ENCODE assay signal across 8 cellular contexts in genomic region chr12:30695327-30696102, GRCh38. TPM values are rescaled to one million over a fixed set of nuclear protein-coding genes. Genes with fewer than 3 reads are reported as not detected.
DNase-seq lines count a peak whose midpoint lies in the region; ATAC-seq and TF ChIP-seq lines count a peak whose summit lies in the region.

TSS of gene IPO8 (minus strand) at chr12:30695869. CDS start at chr12:30695647, 222 bp downstream.

- H3K27ac ChIP-seq in OCI-LY1 (ENCODE audit: low read depth, low read length, poor library complexity, severe bottlenecking), result peak within 1 kb of the TSS; percentile 15

- H3K27me3 Mint-ChIP-seq in endothelial cell (ENCODE audit: unreplicated experiment), result peaks cover 7% of the 10 kb centered on the region

- H3K4me1 Mint-ChIP-seq in endothelial cell (ENCODE audit: unreplicated experiment), result peaks cover 23% of the 10 kb centered on the region

- peak within 1 kb of the TSS; percentile 79 for H3K4me3 ChIP-seq in OCI-LY1 (ENCODE audit: low read depth, low read length, poor library complexity, severe bottlenecking)

- H3F3A ChIP-seq in OCI-LY1 (ENCODE audit: insufficient read depth, low read length), result no peaks in the 10 kb centered on the region

- TF ChIP-seq CTCF in OCI-LY1 (IDR thresholded peaks at IDR 0.05; ENCODE audit: low read length), result peak; percentile 42; the same call in 1 of the 2 replicates
- TF ChIP-seq CTCF in endothelial cell (IDR thresholded peaks at IDR 0.05; ENCODE audit: unreplicated experiment), result peak; percentile 40

- H3K4me2 ChIP-seq in OCI-LY1 (ENCODE audit: low read length), result peak within 1 kb of the TSS; percentile 71

- H3K9me2 ChIP-seq in OCI-LY1 (ENCODE audit: low read depth, low read length), result no peaks in the 10 kb centered on the region

- H3K36me3 ChIP-seq in OCI-LY1 (ENCODE audit: insufficient read depth, low read length), result no peaks in the 10 kb centered on the region; the same call in 1 of the 2 replicates

- no peaks in the 10 kb centered on the region for H3K9me3 ChIP-seq in OCI-LY1 (ENCODE audit: low read length)

- no peaks in the 10 kb centered on the region for H3K9me3 Mint-ChIP-seq in endothelial cell (ENCODE audit: unreplicated experiment)

- peaks cover 20% of the 10 kb centered on the region for H3K4me1 ChIP-seq in OCI-LY1 (ENCODE audit: insufficient read depth, low read length, severe bottlenecking)

- H3K4me3 Mint-ChIP-seq in endothelial cell (ENCODE audit: unreplicated experiment), result peak within 1 kb of the TSS; percentile 98

- H3K27me3 ChIP-seq in OCI-LY1 (ENCODE audit: insufficient read depth, low read length), result no peaks in the 10 kb centered on the region

- no peaks in the 10 kb centered on the region for H4K20me1 ChIP-seq in OCI-LY1 (ENCODE audit: insufficient read depth, low read length)

- H3K79me2 ChIP-seq in OCI-LY1 (ENCODE audit: insufficient read depth, low read length), result peaks cover 19% of the 10 kb centered on the region

- no peaks in the 10 kb centered on the region for H3K36me3 Mint-ChIP-seq in endothelial cell (ENCODE audit: low read depth, unreplicated experiment)

- H3K9ac ChIP-seq in OCI-LY1 (ENCODE audit: low read length), result peak within 1 kb of the TSS; percentile 76

- peak; percentile 79 for DNase-seq in DMS 273 treated with DMSO at 0.1 percent for 48 hours (lab: John Stamatoyannopoulos, UW)
- DNase-seq in HuH-7 (ENCODE audit: low spot score), result peak; percentile 88
- DNase-seq in activated CD8-positive, alpha-beta memory T cell treated with anti-CD3 and anti-CD28 coated beads, Interleukin-2, amount 50 U/mL, for 48 hours, result peak; percentile 88
- DNase-seq in endothelial cell (ENCODE audit: low spot score), result peak; percentile 85
- peak; percentile 92 for DNase-seq in midbrain (lab: John Stamatoyannopoulos, UW)
- DNase-seq in stimulated activated CD8-positive, alpha-beta memory T cell treated with anti-CD3 and anti-CD28 coated beads, Interleukin-2, amount 100 ng/mL, for 48 hours (ENCODE audit: low read depth in 2 of 2), result peak; percentile 74 to 80

- peak within 1 kb of the TSS; percentile 76 for H2AFZ ChIP-seq in OCI-LY1 (ENCODE audit: low read length)

- peak within 1 kb of the TSS; percentile 81 for H3K27ac Mint-ChIP-seq in endothelial cell (ENCODE audit: unreplicated experiment)

- peak; percentile 73 for ATAC-seq in GM21515 (IDR thresholded peaks at IDR 0.05; ENCODE audit: unreplicated experiment)

RNA-seq across cellular contexts. Expression of gene IPO8, which starts in this region (rescaled TPM):
- total RNA-seq in endothelial cell (ENCODE audit: unreplicated experiment), result 43.0 TPM

Comparison
In these comparisons a context has a peak if more than half of its experiments do, and no peak if none do; other contexts are left out.
1. Peak in every context shown above with its lines: DNase-seq, ATAC-seq, H3K4me3 ChIP-seq and H3K27ac ChIP-seq.